In the genomic region with DNA sequence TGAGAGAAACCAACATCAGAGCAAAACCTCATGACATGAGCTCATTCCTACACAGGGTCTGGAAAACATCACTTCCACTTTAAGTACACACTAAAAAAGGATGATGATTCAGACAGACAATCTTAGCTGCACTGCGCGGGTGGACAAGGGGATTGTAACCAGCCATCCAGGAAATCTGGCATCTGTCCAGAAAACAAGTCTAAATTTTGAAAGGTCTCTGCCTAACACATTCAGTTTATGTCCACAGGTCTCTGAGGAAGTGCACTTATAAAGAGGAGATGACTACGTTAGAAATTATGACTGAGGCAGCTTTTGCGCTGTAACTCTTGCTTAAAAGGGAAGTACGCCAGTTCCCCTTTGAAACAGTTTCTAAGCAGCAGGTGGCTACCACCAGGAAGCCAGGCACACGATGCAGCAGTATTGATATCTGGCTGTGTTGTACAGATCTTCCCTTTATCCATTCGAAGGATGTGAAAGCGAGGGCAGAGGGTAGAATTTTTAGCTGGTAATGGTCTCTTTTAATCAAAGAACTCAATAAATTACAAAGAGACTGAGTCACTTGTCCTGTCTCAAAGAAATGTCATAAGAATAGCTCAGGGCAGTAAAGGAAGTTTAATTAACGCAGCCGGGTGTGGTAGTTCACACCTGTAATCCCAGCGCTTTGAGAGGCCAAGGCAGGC, we compare ENCODE assay signal across 7 cellular contexts.
DNase-seq lines count a peak whose midpoint lies in the region; ATAC-seq and TF ChIP-seq lines count a peak whose summit lies in the region.

No MANE protein-coding gene starts in this region.

- H3K36me3 ChIP-seq in gastroesophageal sphincter: no peaks in the 10 kb centered on the region

- TF ChIP-seq EP300 in gastroesophageal sphincter (IDR thresholded peaks at IDR 0.05): no peak

- no peak overlapping the region for H3K4me3 ChIP-seq in gastroesophageal sphincter

- ATAC-seq in GM21515 (IDR thresholded peaks at IDR 0.05; ENCODE audit: unreplicated experiment) (peak; percentile 86), gastroesophageal sphincter (peak; percentile 83), sciatic nerve (peak; percentile 75)

- intact Hi-C loops in sciatic nerve (cut with DNase I): no loop called here

- no peak for TF ChIP-seq CTCF in gastroesophageal sphincter (IDR thresholded peaks at IDR 0.05)

- 19 to 25% methylated on average over 11 of the region's 11 CpGs for WGBS in gastroesophageal sphincter (ENCODE audit: low coverage in 1 of 2), 2 donors

- no peaks in the 10 kb centered on the region for H3K27me3 ChIP-seq in gastroesophageal sphincter

- peak overlapping the region; percentile 14 to 72 (median 62) for H3K27ac ChIP-seq in gastroesophageal sphincter

- no peaks in the 10 kb centered on the region for H3K9me3 ChIP-seq in gastroesophageal sphincter

- peak; percentile 64 for DNase-seq in GM04503 (ENCODE audit: low read depth)
- peak; percentile 36 for DNase-seq in LoVo (ENCODE audit: low spot score)
- peak; percentile 35 for DNase-seq in UCSD-AML1 (lab: John Stamatoyannopoulos, UW; ENCODE audit: unreplicated experiment)
- no peak for DNase-seq in sciatic nerve (ENCODE audit: low spot score)
- DNase-seq in cerebellum (ENCODE audit: low spot score): no peak

- H3K4me1 ChIP-seq in gastroesophageal sphincter: peaks cover 0 to 22% (median 5%) of the 10 kb centered on the region in 3 donors

- no peak for TF ChIP-seq POLR2A in gastroesophageal sphincter (IDR thresholded peaks at IDR 0.05)

Comparison
In these comparisons a context has a peak if more than half of its experiments do, and no peak if none do; other contexts are left out.
1. DNase-seq: peak in GM04503 (single experiment), LoVo (single experiment) and UCSD-AML1 (single experiment); none in sciatic nerve (single experiment) and cerebellum (single experiment).
2. Peak in every context shown above with its lines, with median percentiles within 50 percentile points of each other: ATAC-seq.